In the genomic region with DNA sequence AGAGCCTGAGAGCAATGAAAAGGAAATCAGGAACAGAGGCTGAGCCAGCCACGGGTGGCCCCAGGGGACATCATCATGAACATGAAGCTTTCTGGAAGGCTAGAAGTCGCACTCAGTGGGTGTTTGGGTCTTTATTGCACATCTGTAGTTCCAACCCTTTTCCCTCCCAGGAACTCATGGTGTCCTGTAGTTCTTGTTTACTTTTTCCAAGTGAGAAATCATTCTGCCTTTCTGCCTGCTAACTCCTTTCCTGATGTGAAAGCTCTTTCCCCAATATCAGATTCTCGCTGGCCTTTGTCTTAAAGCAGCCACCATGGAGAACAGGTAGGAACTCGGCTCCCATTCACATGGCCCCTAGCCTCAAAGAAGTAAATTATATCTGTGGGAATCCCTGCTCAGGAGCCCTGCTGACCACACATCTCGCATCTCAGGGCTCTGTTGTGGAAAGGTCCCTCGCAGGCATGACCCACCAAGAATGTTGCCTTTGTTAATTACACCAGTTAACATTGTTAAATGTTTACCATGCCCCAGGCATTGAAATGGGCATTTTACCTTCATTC, we compare ENCODE assay signal across 16 cellular contexts.
DNase-seq lines count a peak whose midpoint lies in the region; ATAC-seq, FAIRE-seq and TF ChIP-seq lines count a peak whose summit lies in the region.
"Had no signal": no experiment of that assay in that cellular context is flagged by ENCODE, and none has a peak within 500 bp of the region (broad histone marks: within the 10 kb centered on the region; RNA-seq: fewer than 3 reads in every experiment).

No MANE protein-coding gene starts in this region.

- no peak overlapping the region for H3K4me2 ChIP-seq in mesendoderm (ENCODE audit: low read length)

- H3K27me3 Mint-ChIP-seq in endodermal cell (ENCODE audit: insufficient read depth), result peaks cover 4% of the 10 kb centered on the region

- H3K56ac ChIP-seq in mesendoderm (ENCODE audit: low read length), result no peak overlapping the region

- H3K9ac ChIP-seq in HUES64 (ENCODE audit: low read depth, low read length) (no peak overlapping the region), endodermal cell (ENCODE audit: extremely low read depth, low read length, poor library complexity, severe bottlenecking) (no peak overlapping the region), mesendoderm (ENCODE audit: low read length) (no peak overlapping the region)

- peak overlapping the region; percentile 3 for H3K27ac Mint-ChIP-seq in endodermal cell

- H3K9me3 ChIP-seq in HUES64 (ENCODE audit: insufficient read depth, low read depth, low read length), result no peaks in the 10 kb centered on the region
- H3K9me3 ChIP-seq in endodermal cell (ENCODE audit: control insufficient read depth, low read length), result no peaks in the 10 kb centered on the region
- no peaks in the 10 kb centered on the region for H3K9me3 ChIP-seq in thoracic aorta
- H3K9me3 ChIP-seq: sigmoid colon had no signal

- H2BK15ac ChIP-seq in mesendoderm (replicated peaks; ENCODE audit: low read depth), result no peak overlapping the region

- H3K36me3 ChIP-seq in HUES64 (ENCODE audit: insufficient read depth, low read length) (no peaks in the 10 kb centered on the region), endodermal cell (ENCODE audit: control insufficient read depth, insufficient read depth, low read length) (no peaks in the 10 kb centered on the region), mesendoderm (ENCODE audit: control insufficient read depth, insufficient read depth, low read length) (no peaks in the 10 kb centered on the region), thoracic aorta (no peaks in the 10 kb centered on the region)
- H3K36me3 ChIP-seq: sigmoid colon had no signal

- H3K4me3 ChIP-seq in HUES64 (ENCODE audit: low read length) (no peak overlapping the region), endodermal cell (ENCODE audit: low read length) (peak overlapping the region; percentile 10), mesendoderm (ENCODE audit: low read length) (no peak overlapping the region), thoracic aorta (no peak overlapping the region)
- H3K4me3 ChIP-seq: GM12878, sigmoid colon had no signal

- no peaks in the 10 kb centered on the region for H3K9me3 Mint-ChIP-seq in endodermal cell

- no peak overlapping the region for H3K18ac ChIP-seq in mesendoderm (ENCODE audit: low read length)

- H2BK5ac ChIP-seq in mesendoderm (ENCODE audit: low read length), result no peak overlapping the region

- H3K27ac ChIP-seq in HUES64 (ENCODE audit: low read depth, low read length), result peak overlapping the region; percentile 38; the same call in 1 of the 2 replicates
- no peak overlapping the region for H3K27ac ChIP-seq in endodermal cell (ENCODE audit: low read depth, low read length)
- no peak overlapping the region for H3K27ac ChIP-seq in mesendoderm (ENCODE audit: low read depth, low read length)
- peak overlapping the region; percentile 0 to 28 for H3K27ac ChIP-seq in thoracic aorta

- H4K8ac ChIP-seq in mesendoderm (ENCODE audit: low read depth, low read length), result no peak overlapping the region

- H3K4me3 Mint-ChIP-seq in endodermal cell, result no peak overlapping the region

- H3K4ac ChIP-seq in mesendoderm (ENCODE audit: low read depth, low read length), result no peak overlapping the region

- WGBS in HUES64, result 31% methylated on average over 6 of the region's 6 CpGs
- WGBS in endodermal cell (ENCODE audit: insufficient coverage in 1 of 2, insufficient read length in 1 of 2), 2 experiments, result 47 to 55% methylated on average over 5 to 6 of the region's 6 CpGs
- no CpG with 5 or more reads among the region's 6 CpGs for WGBS in mesendoderm (ENCODE audit: extremely low coverage, insufficient coverage, low lambda C conversion rate)

- H3K4me1 ChIP-seq in HUES64 (ENCODE audit: insufficient read depth, low read length) (peaks cover 16% of the 10 kb centered on the region), endodermal cell (ENCODE audit: control insufficient read depth, insufficient read depth, low read length) (peaks cover 15% of the 10 kb centered on the region), mesendoderm (ENCODE audit: control insufficient read depth, low read depth, low read length) (no peaks in the 10 kb centered on the region), thoracic aorta (ENCODE audit: control insufficient read depth in 1 of 2, low read depth in 2 of 2) (peaks cover 0 to 36% of the 10 kb centered on the region in 2 donors)

- no peak for TF ChIP-seq POLR2A in GM12892 (IDR thresholded peaks at IDR 0.05; ENCODE audit: low read depth, low read length)

- no peak overlapping the region for H2BK120ac ChIP-seq in mesendoderm (ENCODE audit: low read depth, low read length)

- ATAC-seq in thoracic aorta (ENCODE audit: insufficient number of reproducible peaks, low FRiP score, low read depth) (no peak), HG03460 (IDR thresholded peaks at IDR 0.05; ENCODE audit: unreplicated experiment) (no peak), left lobe of liver (no peak)
- ATAC-seq: GM12878 had no signal

- H3K79me2 ChIP-seq in mesendoderm (ENCODE audit: control insufficient read depth, insufficient read depth, low read length), result no peaks in the 10 kb centered on the region

- H3K23ac ChIP-seq in mesendoderm (ENCODE audit: low read length), result no peak overlapping the region

- no peak overlapping the region for H4K5ac ChIP-seq in mesendoderm (ENCODE audit: low read length)

- H3K4me1 Mint-ChIP-seq in endodermal cell, result peaks cover 23% of the 10 kb centered on the region

- DNase-seq in endodermal cell, result peak; percentile 61
- DNase-seq in mesendoderm, result peak; percentile 37
- DNase-seq in thoracic aorta (ENCODE audit: low spot score), result no peak
- DNase-seq in GM12892 (ENCODE audit: insufficient read length), result no peak
- no peak for DNase-seq in left lobe of liver (ENCODE audit: low spot score)
- DNase-seq in NCI-H446 (lab: John Stamatoyannopoulos, UW), result no peak
- DNase-seq: activated CD4-positive, alpha-beta T cell treated with anti-CD3 and anti-CD28 coated beads for 4 hours; activated naive CD4-positive, alpha-beta T cell treated with anti-CD3 and anti-CD28 coated beads, Interleukin-2, amount 50 U/mL, for 16 hours; central memory CD4-positive, alpha-beta T cell; KBM-7; SHP77; sigmoid colon; stimulated activated CD4-positive, alpha-beta T cell treated with anti-CD3 and anti-CD28 coated beads, Interleukin-4, amount 100 ng/mL, for 24 hours had no signal

- no peaks in the 10 kb centered on the region for H3K79me1 ChIP-seq in mesendoderm (ENCODE audit: low read length)

- H2AK5ac ChIP-seq in mesendoderm (ENCODE audit: low read length), result no peak overlapping the region

- TF ChIP-seq CTCF in endodermal cell (conservative IDR thresholded peaks at IDR 0.05) (no peak), thoracic aorta (IDR thresholded peaks at IDR 0.05) (no peak)

- H3K36me3 Mint-ChIP-seq in endodermal cell (ENCODE audit: low read depth), result no peaks in the 10 kb centered on the region

- H3K27me3 ChIP-seq in HUES64 (ENCODE audit: insufficient read depth, low read length), result no peaks in the 10 kb centered on the region
- no peaks in the 10 kb centered on the region for H3K27me3 ChIP-seq in endodermal cell (ENCODE audit: control insufficient read depth, insufficient read depth, low read length, poor library complexity, severe bottlenecking)
- H3K27me3 ChIP-seq in mesendoderm (ENCODE audit: insufficient read depth, low read length, poor library complexity), result no peaks in the 10 kb centered on the region
- H3K27me3 ChIP-seq in thoracic aorta (replicated peaks; ENCODE audit: insufficient read depth), result no peaks in the 10 kb centered on the region
- H3K27me3 ChIP-seq: sigmoid colon had no signal

- FAIRE-seq in GM12892 (lab: Jason Lieb, UNC), result no peak
- FAIRE-seq: GM12878 had no signal

Comparison
In these comparisons a context has a peak if more than half of its experiments do, and no peak if none do; other contexts are left out.
1. H3K27ac ChIP-seq: peak in HUES64 (single experiment) and thoracic aorta (2 of 2); none in endodermal cell (single experiment) and mesendoderm (single experiment).
2. DNase-seq: peak in endodermal cell (single experiment) and mesendoderm (single experiment); none in thoracic aorta (single experiment), GM12892 (single experiment), left lobe of liver (single experiment) and NCI-H446 (0 of 2).